15 cellular contexts compared by ENCODE assay signal in genomic region chrX:42127563-42127962, GRCh38.
DNase-seq lines count a peak whose midpoint lies in the region; ATAC-seq and TF ChIP-seq lines count a peak whose summit lies in the region.
"Had no signal": no experiment of that assay in that cellular context is flagged by ENCODE, and none has a peak within 500 bp of the region (broad histone marks: within the 10 kb centered on the region; RNA-seq: fewer than 3 reads in every experiment).

No MANE protein-coding gene starts in this region.

- H3K4me3 Mint-ChIP-seq in activated T-helper 17 cell treated with anti-CD3 and anti-CD28 coated beads, Interleukin-2, amount 50 U/mL, for 72 hours = peak overlapping the region; percentile 43
- no peak overlapping the region for H3K4me3 Mint-ChIP-seq in Calu3 (ENCODE audit: low read depth, unreplicated experiment)
- H3K4me3 Mint-ChIP-seq: activated B cell treated with CpG ODN at 0.5 μM for 24 hours, endodermal cell had no signal

- intact Hi-C loops in Calu3 (cut with micrococcal nuclease; ENCODE audit: unreplicated experiment) = no loop called here

- DNase-seq in NCI-H2107 treated with DMSO at 0.1 percent for 48 hours (lab: John Stamatoyannopoulos, UW; ENCODE audit: unreplicated experiment) (peak; percentile 45), NCI-H2107 (lab: John Stamatoyannopoulos, UW) (no peak), Calu3 (no peak), NOMO-1 treated with DMSO at 0.1 percent for 48 hours (lab: John Stamatoyannopoulos, UW; ENCODE audit: unreplicated experiment) (no peak), AG08396 (ENCODE audit: low spot score) (no peak)
- DNase-seq: activated B cell treated with CpG ODN at 0.5 μM for 24 hours, activated gamma-delta T cell treated with Interleukin-2 at 50 U/mL for 16 hours, endodermal cell, HCEC 1CT, Karpas-422, NCI-H2029, ovary had no signal

- no peaks in the 10 kb centered on the region for H3K9me3 Mint-ChIP-seq in activated T-helper 17 cell treated with anti-CD3 and anti-CD28 coated beads, Interleukin-2, amount 50 U/mL, for 72 hours
- peaks cover 4% of the 10 kb centered on the region for H3K9me3 Mint-ChIP-seq in Calu3 (ENCODE audit: low read depth, unreplicated experiment)
- H3K9me3 Mint-ChIP-seq: activated B cell treated with CpG ODN at 0.5 μM for 24 hours had no signal

- no peaks in the 10 kb centered on the region for H3K36me3 Mint-ChIP-seq in activated T-helper 17 cell treated with anti-CD3 and anti-CD28 coated beads, Interleukin-2, amount 50 U/mL, for 72 hours (ENCODE audit: low read depth)
- no peaks in the 10 kb centered on the region for H3K36me3 Mint-ChIP-seq in Calu3 (ENCODE audit: insufficient read depth, unreplicated experiment)

- BruUV-seq in Calu3 (replicated peaks; lab: Mats Ljungman, UMichigan) = no TSS peak

- ATAC-seq in GM19395 (IDR thresholded peaks at IDR 0.05; ENCODE audit: unreplicated experiment) = peak; percentile 40
- ATAC-seq in HG03159 (IDR thresholded peaks at IDR 0.05; ENCODE audit: unreplicated experiment) = peak; percentile 25
- ATAC-seq in activated T-helper 17 cell treated with anti-CD3 and anti-CD28 coated beads, Interleukin-2, amount 50 U/mL, for 72 hours (replicated peaks) = peak; percentile 36

- no peak for TF ChIP-seq CTCF in Calu3 (IDR thresholded peaks at IDR 0.05; ENCODE audit: unreplicated experiment)

- H3K27me3 Mint-ChIP-seq in activated T-helper 17 cell treated with anti-CD3 and anti-CD28 coated beads, Interleukin-2, amount 50 U/mL, for 72 hours = no peaks in the 10 kb centered on the region
- H3K27me3 Mint-ChIP-seq in Calu3 (ENCODE audit: unreplicated experiment) = no peaks in the 10 kb centered on the region
- H3K27me3 Mint-ChIP-seq: activated B cell treated with CpG ODN at 0.5 μM for 24 hours had no signal

- CTCF ChIA-PET in Calu3 (lab: Charles Lee) = no interaction called here

- H3K27ac Mint-ChIP-seq in activated T-helper 17 cell treated with anti-CD3 and anti-CD28 coated beads, Interleukin-2, amount 50 U/mL, for 72 hours = peak overlapping the region; percentile 58
- no peak overlapping the region for H3K27ac Mint-ChIP-seq in Calu3 (ENCODE audit: unreplicated experiment)
- H3K27ac Mint-ChIP-seq: endodermal cell had no signal

- peaks cover 16% of the 10 kb centered on the region for H3K4me1 Mint-ChIP-seq in activated T-helper 17 cell treated with anti-CD3 and anti-CD28 coated beads, Interleukin-2, amount 50 U/mL, for 72 hours
- H3K4me1 Mint-ChIP-seq in Calu3 (ENCODE audit: low read depth, unreplicated experiment) = peaks cover 8% of the 10 kb centered on the region
